In the genomic region with DNA sequence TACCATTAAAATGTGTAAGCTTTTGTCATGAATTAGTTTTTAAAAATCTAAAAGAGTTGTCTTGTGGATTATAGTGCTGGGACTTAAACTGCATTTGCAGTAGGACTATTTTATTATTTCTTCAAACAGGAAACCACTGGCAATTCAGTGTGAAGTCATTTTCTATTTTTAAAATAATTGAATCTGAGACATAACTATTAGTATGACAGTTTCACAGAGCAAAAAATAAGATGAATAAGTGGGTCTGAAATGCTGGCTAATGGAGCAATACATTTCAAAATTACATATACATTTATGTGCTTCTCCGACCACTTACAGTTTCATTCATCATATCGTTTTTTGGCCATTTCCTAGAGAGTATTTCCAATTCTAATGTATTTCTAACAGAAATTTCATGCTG, we compare ENCODE assay signal across 18 cellular contexts.
DNase-seq lines count a peak whose midpoint lies in the region; ATAC-seq and TF ChIP-seq lines count a peak whose summit lies in the region.
"Had no signal": no experiment of that assay in that cellular context is flagged by ENCODE, and none has a peak within 500 bp of the region (broad histone marks: within the 10 kb centered on the region; RNA-seq: fewer than 3 reads in every experiment).

No MANE protein-coding gene starts in this region.

- ATAC-seq in GM19455 (IDR thresholded peaks at IDR 0.05; ENCODE audit: unreplicated experiment) (peak; percentile 49), HG03064 (IDR thresholded peaks at IDR 0.05; ENCODE audit: low read depth, unreplicated experiment) (peak; percentile 80)
- ATAC-seq: Panc1, T-helper 17 cell had no signal

- DNase-seq in ELR (ENCODE audit: low read depth) (peak; percentile 8), astrocyte of the spinal cord (ENCODE audit: low read depth, low spot score) (peak; percentile 46), NCI-H510A treated with DMSO at 0.1 percent for 48 hours (lab: John Stamatoyannopoulos, UW) (no peak), D341Med (ENCODE audit: low spot score) (no peak), NCI-H1092 (lab: John Stamatoyannopoulos, UW) (no peak), NCI-H524 treated with DMSO at 0.1 percent for 48 hours (lab: John Stamatoyannopoulos, UW) (no peak)
- DNase-seq: activated CD4-positive, alpha-beta T cell treated with anti-CD3 and anti-CD28 coated beads for 4 hours; activated gamma-delta T cell; caudate nucleus; GOT3; mesendoderm; NCI-H226; stimulated activated CD4-positive, alpha-beta T cell treated with anti-CD3 and anti-CD28 coated beads, Interleukin-2, amount 100 ng/mL, for 24 hours; T-helper 17 cell; uterus had no signal

- in situ Hi-C loops in astrocyte of the spinal cord (cut with HindIII; ENCODE audit: low sequenced_read_pairs): no loop called here

- no peak overlapping the region for H3K4me3 ChIP-seq in astrocyte of the spinal cord (ENCODE audit: low read depth, low read length)
- H3K4me3 ChIP-seq: uterus had no signal

- TF ChIP-seq CTCF in astrocyte of the spinal cord (IDR thresholded peaks at IDR 0.05; ENCODE audit: low read depth, low read length): no peak

Comparison
In these comparisons a context has a peak if more than half of its experiments do, and no peak if none do; other contexts are left out.
1. DNase-seq: peak in ELR (single experiment) and astrocyte of the spinal cord (single experiment); none in NCI-H510A treated with DMSO at 0.1 percent for 48 hours (single experiment), D341Med (single experiment), NCI-H1092 (single experiment) and NCI-H524 treated with DMSO at 0.1 percent for 48 hours (single experiment).